ENCODE assay signal across 27 cellular contexts in genomic region chr2:134447669-134448068, GRCh38.
DNase-seq lines count a peak whose midpoint lies in the region; ATAC-seq, FAIRE-seq and TF ChIP-seq lines count a peak whose summit lies in the region.
"Had no signal": no experiment of that assay in that cellular context is flagged by ENCODE, and none has a peak within 500 bp of the region (broad histone marks: within the 10 kb centered on the region; RNA-seq: fewer than 3 reads in every experiment).

No MANE protein-coding gene starts in this region.

- TF ChIP-seq CTCF in HepG2 (CRISPR knock-in tag; IDR thresholded peaks at IDR 0.05) (no peak), right lobe of liver (IDR thresholded peaks at IDR 0.05) (no peak), foreskin keratinocyte (conservative IDR thresholded peaks at IDR 0.05) (peak; percentile 4), gastroesophageal sphincter (IDR thresholded peaks at IDR 0.05) (no peak)

- H3K4me3 ChIP-seq in HepG2 (replicated peaks in 1 of 3; ENCODE audit: insufficient read depth in 1 of 3, low read depth in 2 of 3, low read length in 3 of 3) (no peak overlapping the region), right lobe of liver (no peak overlapping the region), mesendoderm (ENCODE audit: low read length) (no peak overlapping the region), gastroesophageal sphincter (no peak overlapping the region)
- H3K4me3 ChIP-seq: A549, BLaER1 had no signal

- H3K27me3 Mint-ChIP-seq in stimulated activated memory B cell treated with anti-CD40 and anti-IgM and Interleukin-4, amounts not matched to agents 10 μg/mL and 1 μg/mL and 100 μg/mL, for 72 hours, result no peaks in the 10 kb centered on the region
- H3K27me3 Mint-ChIP-seq: CD4-positive, alpha-beta memory T cell; CD4-positive, CD25-positive, alpha-beta regulatory T cell had no signal

- TF ChIP-seq RAD21 in HepG2 (CRISPR knock-in tag; IDR thresholded peaks at IDR 0.05), result no peak

- no peak overlapping the region for H2BK5ac ChIP-seq in mesendoderm (ENCODE audit: low read length)

- WGBS in HepG2 (ENCODE audit: low lambda C conversion rate), result 95% methylated on average over 4 of the region's 4 CpGs
- 90% methylated on average over 2 of the region's 4 CpGs for WGBS in right lobe of liver (ENCODE audit: insufficient coverage, low coverage, low lambda C conversion rate, missing lambda C conversion rate)
- WGBS in mesendoderm (ENCODE audit: extremely low coverage, insufficient coverage, low lambda C conversion rate), result no CpG with 5 or more reads among the region's 4 CpGs
- WGBS in gastroesophageal sphincter (ENCODE audit: low coverage in 1 of 2), 2 donors, result 70 to 100% methylated on average over 1 to 2 of the region's 4 CpGs

- no peak for FAIRE-seq in HepG2 (lab: Jason Lieb, UNC)
- FAIRE-seq: A549, GM12891, GM19239 had no signal

- no peak overlapping the region for H3K4me3 Mint-ChIP-seq in stimulated activated memory B cell treated with anti-CD40 and anti-IgM and Interleukin-4, amounts not matched to agents 10 μg/mL and 1 μg/mL and 100 μg/mL, for 72 hours
- H3K4me3 Mint-ChIP-seq: CD14-positive monocyte; CD4-positive, alpha-beta memory T cell; CD4-positive, CD25-positive, alpha-beta regulatory T cell; CD8-positive, alpha-beta memory T cell had no signal

- H2AFZ ChIP-seq in HepG2 (ENCODE audit: low read length), result no peak overlapping the region

- H3K23ac ChIP-seq in mesendoderm (ENCODE audit: low read length), result no peak overlapping the region

- H3K9ac ChIP-seq in HepG2 (ENCODE audit: insufficient read depth, low read depth, low read length), result no peak overlapping the region
- no peak overlapping the region for H3K9ac ChIP-seq in mesendoderm (ENCODE audit: low read length)
- H3K9ac ChIP-seq: BLaER1 had no signal

- intact Hi-C loops in HepG2 (cut with micrococcal nuclease; ENCODE audit: unreplicated experiment), result no loop called here
- intact Hi-C loops in right lobe of liver (cut with DNase I), result no loop called here

- H3K27ac ChIP-seq in HepG2 (ENCODE audit: extremely low read length, insufficient read depth, low read length), result no peak overlapping the region
- no peak overlapping the region for H3K27ac ChIP-seq in right lobe of liver
- no peak overlapping the region for H3K27ac ChIP-seq in foreskin keratinocyte
- H3K27ac ChIP-seq in substantia nigra (ENCODE audit: low read depth, low read length, poor library complexity, severe bottlenecking), result peak overlapping the region; percentile 7
- H3K27ac ChIP-seq in mesendoderm (ENCODE audit: low read depth, low read length), result no peak overlapping the region
- no peak overlapping the region for H3K27ac ChIP-seq in gastroesophageal sphincter
- H3K27ac ChIP-seq: 22Rv1, A549, BLaER1 had no signal

- H3K79me2 ChIP-seq in HepG2 (ENCODE audit: insufficient read depth, low read length) (peaks cover 5% of the 10 kb centered on the region), mesendoderm (ENCODE audit: control insufficient read depth, insufficient read depth, low read length) (no peaks in the 10 kb centered on the region)

- DNase-seq in HepG2 (ENCODE audit: low spot score) (no peak), right lobe of liver (no peak), foreskin keratinocyte (no peak), substantia nigra (lab: John Stamatoyannopoulos, UW) (no peak), mesendoderm (no peak), AG08395 (ENCODE audit: low spot score) (no peak)
- DNase-seq: BE2C; C1 segment of cervical spinal cord; CD4-positive, alpha-beta memory T cell; CD4-positive, CD25-positive, alpha-beta regulatory T cell; CD8-positive, alpha-beta memory T cell; COR-L47; DMS 273 treated with DMSO at 0.1 percent for 48 hours; DMS153; DMS53; DMS79; DND-41; EL; GDM1 had no signal

- no peak overlapping the region for H4K8ac ChIP-seq in mesendoderm (ENCODE audit: low read depth, low read length)

- no peak for TF ChIP-seq EP300 in HepG2 (IDR thresholded peaks at IDR 0.05; ENCODE audit: low read depth in 2 of 2, low read length in 2 of 2)
- TF ChIP-seq EP300 in HepG2 (CRISPR knock-in tag; IDR thresholded peaks at IDR 0.05; ENCODE audit: borderline replicate concordance), result no peak
- TF ChIP-seq EP300 in gastroesophageal sphincter (IDR thresholded peaks at IDR 0.05), result no peak

- no peak overlapping the region for H2BK120ac ChIP-seq in mesendoderm (ENCODE audit: low read depth, low read length)

- peaks cover 37% of the 10 kb centered on the region for H3K36me3 Mint-ChIP-seq in stimulated activated memory B cell treated with anti-CD40 and anti-IgM and Interleukin-4, amounts not matched to agents 10 μg/mL and 1 μg/mL and 100 μg/mL, for 72 hours

- no peaks in the 10 kb centered on the region for H3K79me1 ChIP-seq in mesendoderm (ENCODE audit: low read length)

- H2BK15ac ChIP-seq in mesendoderm (replicated peaks; ENCODE audit: low read depth), result no peak overlapping the region

- no peak for TF ChIP-seq POLR2A in HepG2 (IDR thresholded peaks at IDR 0.05; ENCODE audit: insufficient read depth in 1 of 2, low read depth in 2 of 2, low read length in 2 of 2)
- no peak for TF ChIP-seq POLR2A in right lobe of liver (IDR thresholded peaks at IDR 0.05)
- TF ChIP-seq POLR2A in gastroesophageal sphincter (IDR thresholded peaks at IDR 0.05), result no peak

- no peak overlapping the region for H3K4ac ChIP-seq in mesendoderm (ENCODE audit: low read depth, low read length)

- POLR2A ChIA-PET in HepG2 (lab: Yijun Ruan, JAX), result no interaction called here

- peaks cover 6% of the 10 kb centered on the region; the same call in 1 of the 2 replicates for H4K20me1 ChIP-seq in HepG2 (ENCODE audit: insufficient read depth, low read length)

- no peak overlapping the region for H3K18ac ChIP-seq in mesendoderm (ENCODE audit: low read length)

- H3K4me2 ChIP-seq in HepG2 (ENCODE audit: low read depth, low read length) (no peak overlapping the region), mesendoderm (ENCODE audit: low read length) (no peak overlapping the region)
- H3K4me2 ChIP-seq: A549, BLaER1 had no signal

- no peak for ATAC-seq in HepG2
- no peak for ATAC-seq in right lobe of liver
- no peak for ATAC-seq in foreskin keratinocyte
- no peak for ATAC-seq in stimulated activated memory B cell treated with anti-CD40 and anti-IgM and Interleukin-4, amounts not matched to agents 10 μg/mL and 1 μg/mL and 100 μg/mL, for 72 hours
- no peak for ATAC-seq in gastroesophageal sphincter
- ATAC-seq: A549 had no signal

- H3K27ac Mint-ChIP-seq in stimulated activated memory B cell treated with anti-CD40 and anti-IgM and Interleukin-4, amounts not matched to agents 10 μg/mL and 1 μg/mL and 100 μg/mL, for 72 hours, result peak overlapping the region; percentile 56

- CTCF ChIA-PET in HepG2 (lab: Yijun Ruan, JAX; ENCODE audit: low intra/inter-chr PET ratio, low total read pairs), result no interaction called here

- no peak overlapping the region for H2AK5ac ChIP-seq in mesendoderm (ENCODE audit: low read length)

- no peaks in the 10 kb centered on the region for H3K27me3 ChIP-seq in HepG2 (ENCODE audit: control insufficient read depth in 1 of 2, insufficient read depth in 2 of 2, low read length in 2 of 2)
- no peaks in the 10 kb centered on the region for H3K27me3 ChIP-seq in right lobe of liver
- no peaks in the 10 kb centered on the region for H3K27me3 ChIP-seq in foreskin keratinocyte
- no peaks in the 10 kb centered on the region for H3K27me3 ChIP-seq in mesendoderm (ENCODE audit: insufficient read depth, low read length, poor library complexity)
- no peaks in the 10 kb centered on the region for H3K27me3 ChIP-seq in gastroesophageal sphincter
- H3K27me3 ChIP-seq: BE2C, BLaER1 had no signal

- no TSS peak for BruUV-seq in HepG2 (replicated peaks; lab: Mats Ljungman, UMichigan)

- H3K9me3 Mint-ChIP-seq in stimulated activated memory B cell treated with anti-CD40 and anti-IgM and Interleukin-4, amounts not matched to agents 10 μg/mL and 1 μg/mL and 100 μg/mL, for 72 hours, result no peaks in the 10 kb centered on the region
- H3K9me3 Mint-ChIP-seq: CD14-positive monocyte; CD4-positive, alpha-beta memory T cell; CD8-positive, alpha-beta memory T cell had no signal

- no peaks in the 10 kb centered on the region for H3K9me3 ChIP-seq in HepG2 (ENCODE audit: low read length)
- no peaks in the 10 kb centered on the region for H3K9me3 ChIP-seq in right lobe of liver
- no peaks in the 10 kb centered on the region for H3K9me3 ChIP-seq in gastroesophageal sphincter
- H3K9me3 ChIP-seq: A549, BE2C, BLaER1 had no signal

- no peak overlapping the region for H3K56ac ChIP-seq in mesendoderm (ENCODE audit: low read length)

- H3K4me1 ChIP-seq in HepG2 (ENCODE audit: insufficient read depth, low read length), result peaks cover 40% of the 10 kb centered on the region
- peaks cover 0 to 22% (median 0%) of the 10 kb centered on the region in 4 donors for H3K4me1 ChIP-seq in right lobe of liver
- H3K4me1 ChIP-seq in foreskin keratinocyte, result no peaks in the 10 kb centered on the region
- no peaks in the 10 kb centered on the region for H3K4me1 ChIP-seq in mesendoderm (ENCODE audit: control insufficient read depth, low read depth, low read length)
- H3K4me1 ChIP-seq in gastroesophageal sphincter, result peaks cover 0 to 5% (median 0%) of the 10 kb centered on the region in 3 donors
- H3K4me1 ChIP-seq: A549, BE2C had no signal

- peaks cover 15% of the 10 kb centered on the region for H3K4me1 Mint-ChIP-seq in stimulated activated memory B cell treated with anti-CD40 and anti-IgM and Interleukin-4, amounts not matched to agents 10 μg/mL and 1 μg/mL and 100 μg/mL, for 72 hours
- H3K4me1 Mint-ChIP-seq: CD14-positive monocyte had no signal

- in situ Hi-C loops in HepG2 (cut with HindIII; ENCODE audit: extremely low pct_ligation_motif_present, low pct_unique_long_range_greater_than_20kb), result no loop called here

- H3K36me3 ChIP-seq in HepG2 (replicated peaks in 1 of 2; ENCODE audit: control insufficient read depth in 1 of 2, insufficient read depth in 2 of 2, low read length in 2 of 2), result peaks cover 58 to 93% of the 10 kb centered on the region in 2 experiments
- no peaks in the 10 kb centered on the region for H3K36me3 ChIP-seq in right lobe of liver
- no peaks in the 10 kb centered on the region for H3K36me3 ChIP-seq in mesendoderm (ENCODE audit: control insufficient read depth, insufficient read depth, low read length)
- H3K36me3 ChIP-seq in gastroesophageal sphincter, result peaks cover 0 to 52% of the 10 kb centered on the region in 2 donors
- H3K36me3 ChIP-seq: BE2C had no signal

- H4K5ac ChIP-seq in mesendoderm (ENCODE audit: low read length), result no peak overlapping the region

TF ChIP-seq in HepG2, 621 proteins besides CTCF, POLR2A, EP300 and RAD21:
- TF ChIP-seq RBM22 (optimal IDR thresholded peaks at IDR 0.05; ENCODE audit: low read length), result peak; percentile 92
- no peak for TF ChIP-seq NBN (conservative IDR thresholded peaks at IDR 0.05)
- TF ChIP-seq ZNF12 (CRISPR knock-in tag; IDR thresholded peaks at IDR 0.05), result no peak
- peak; percentile 53 for TF ChIP-seq AGO2 (optimal IDR thresholded peaks at IDR 0.05; ENCODE audit: low read depth, low read length)
- no peak for TF ChIP-seq ZNF282 (IDR thresholded peaks at IDR 0.05; ENCODE audit: partially characterized antibody)
